9 cellular contexts compared by ENCODE assay signal in the genomic region with DNA sequence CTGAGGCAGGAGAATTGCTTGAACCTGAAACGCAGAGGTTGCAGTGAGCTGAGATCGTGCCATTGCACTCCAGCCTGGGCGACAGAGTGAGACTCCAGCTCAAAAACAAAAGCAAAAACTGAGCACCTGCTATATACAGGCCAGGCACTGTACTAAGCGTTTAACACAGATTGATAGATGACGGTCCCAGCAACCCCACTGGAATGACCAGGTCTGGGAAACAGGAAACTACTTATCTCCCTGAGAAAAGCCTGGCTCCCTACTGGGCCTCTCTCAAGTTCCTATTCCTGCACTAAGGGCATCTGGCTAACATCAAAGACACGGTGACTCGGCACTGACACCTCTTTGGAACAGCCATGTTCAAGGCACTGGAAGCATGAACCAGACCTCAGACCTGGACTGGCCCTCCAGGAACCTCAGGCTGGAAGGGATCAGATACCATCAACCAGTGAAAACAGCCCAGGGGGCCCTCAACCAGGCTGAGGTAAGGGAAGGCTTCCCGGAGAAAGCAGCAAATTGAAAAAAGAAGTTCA. TPM values are rescaled to one million over a fixed set of nuclear protein-coding genes. Genes with fewer than 3 reads are reported as not detected.
DNase-seq lines count a peak whose midpoint lies in the region; ATAC-seq and TF ChIP-seq lines count a peak whose summit lies in the region.
"Had no signal": no experiment of that assay in that cellular context is flagged by ENCODE, and none has a peak within 500 bp of the region (broad histone marks: within the 10 kb centered on the region; RNA-seq: fewer than 3 reads in every experiment).

No MANE protein-coding gene starts in this region.

- H3K9me3 ChIP-seq in CD8-positive, alpha-beta T cell (ENCODE audit: low read length): no peaks in the 10 kb centered on the region
- H3K9me3 ChIP-seq in endodermal cell (ENCODE audit: control insufficient read depth, low read length): peaks cover 6% of the 10 kb centered on the region

- 85 to 86% methylated on average over 7 to 8 of the region's 8 CpGs for WGBS in endodermal cell (ENCODE audit: insufficient coverage in 1 of 2, insufficient read length in 1 of 2), 2 experiments

- H3K4me1 ChIP-seq in CD8-positive, alpha-beta T cell (ENCODE audit: insufficient read depth, low read length): peaks cover 43% of the 10 kb centered on the region
- peaks cover 6% of the 10 kb centered on the region for H3K4me1 ChIP-seq in endodermal cell (ENCODE audit: control insufficient read depth, insufficient read depth, low read length)

- intact Hi-C loops in CD8-positive, alpha-beta T cell (cut with DNase I, micrococcal nuclease): loop anchor here (1.0 to 5.0 kb wide), 5 partner anchors 10 to 407 kb away; a partner anchor contains a TSS

- H3K27ac Mint-ChIP-seq in CD8-positive, alpha-beta T cell: peak overlapping the region; percentile 74
- peak overlapping the region; percentile 94 for H3K27ac Mint-ChIP-seq in endodermal cell

- no peak for TF ChIP-seq POLR2A in NB4 (IDR thresholded peaks at IDR 0.05; ENCODE audit: extremely low read depth, insufficient read length)

- H3K36me3 ChIP-seq in CD8-positive, alpha-beta T cell (ENCODE audit: insufficient read depth, low read length): no peaks in the 10 kb centered on the region
- H3K36me3 ChIP-seq in endodermal cell (ENCODE audit: control insufficient read depth, insufficient read depth, low read length): peaks cover 18% of the 10 kb centered on the region

- no peak for ATAC-seq in CD8-positive, alpha-beta T cell
- ATAC-seq in HG03442 (IDR thresholded peaks at IDR 0.05; ENCODE audit: unreplicated experiment): no peak
- ATAC-seq in GM18873 (IDR thresholded peaks at IDR 0.05; ENCODE audit: low FRiP score, unreplicated experiment): no peak

- H3K9me3 Mint-ChIP-seq in CD8-positive, alpha-beta T cell: no peaks in the 10 kb centered on the region
- peaks cover 2% of the 10 kb centered on the region for H3K9me3 Mint-ChIP-seq in endodermal cell

- CTCF ChIA-PET in CD8-positive, alpha-beta T cell (lab: Charles Lee): interaction anchor here (0.9 to 5.9 kb wide), 3 partner anchors 10 to 442 kb away, joined by 3 to 36 read pairs (median 5); a partner anchor contains a TSS

- peaks cover 50% of the 10 kb centered on the region for H3K4me1 Mint-ChIP-seq in CD8-positive, alpha-beta T cell (ENCODE audit: low read depth)
- H3K4me1 Mint-ChIP-seq in endodermal cell: peaks cover 33% of the 10 kb centered on the region

- POLR2A ChIA-PET in CD8-positive, alpha-beta T cell (lab: Charles Lee): interaction anchor here (1.4 to 3.8 kb wide), 2 partner anchors 8 to 15 kb away, joined by 3 to 10 read pairs; no protein-coding TSS in a partner anchor

- peaks cover 23% of the 10 kb centered on the region for H3K36me3 Mint-ChIP-seq in CD8-positive, alpha-beta T cell
- peaks cover 32% of the 10 kb centered on the region for H3K36me3 Mint-ChIP-seq in endodermal cell (ENCODE audit: low read depth)

- peak overlapping the region; percentile 30 for H3K9ac ChIP-seq in endodermal cell (ENCODE audit: extremely low read depth, low read length, poor library complexity, severe bottlenecking)

- TF ChIP-seq CTCF in CD8-positive, alpha-beta T cell (IDR thresholded peaks at IDR 0.05): no peak
- TF ChIP-seq CTCF in NB4 (IDR thresholded peaks at IDR 0.05; ENCODE audit: low read depth, low read length) (no peak), endodermal cell (conservative IDR thresholded peaks at IDR 0.05) (no peak)

- H3K27ac ChIP-seq in CD8-positive, alpha-beta T cell (ENCODE audit: low read depth, low read length): peak overlapping the region; percentile 26
- no peak overlapping the region for H3K27ac ChIP-seq in endodermal cell (ENCODE audit: low read depth, low read length)

- H3K4me3 ChIP-seq in CD8-positive, alpha-beta T cell (ENCODE audit: low read depth, low read length): no peak overlapping the region
- H3K4me3 ChIP-seq in NB4 (ENCODE audit: low read depth, low read length): peak overlapping the region; percentile 17
- H3K4me3 ChIP-seq in endodermal cell (ENCODE audit: low read length): no peak overlapping the region

- no peaks in the 10 kb centered on the region for H3K27me3 Mint-ChIP-seq in CD8-positive, alpha-beta T cell (ENCODE audit: low read depth)
- no peaks in the 10 kb centered on the region for H3K27me3 Mint-ChIP-seq in endodermal cell (ENCODE audit: insufficient read depth)

- no peak overlapping the region for H3K4me3 Mint-ChIP-seq in CD8-positive, alpha-beta T cell
- no peak overlapping the region for H3K4me3 Mint-ChIP-seq in endodermal cell

- DNase-seq in CD8-positive, alpha-beta T cell: no peak
- peak; percentile 69 for DNase-seq in NB4 (ENCODE audit: low read depth)
- peak; percentile 87 for DNase-seq in endodermal cell
- peak; percentile 44 for DNase-seq in mucosa of gallbladder (ENCODE audit: low spot score)
- DNase-seq in DMS114 treated with DMSO at 0.1 percent for 48 hours (lab: John Stamatoyannopoulos, UW; ENCODE audit: unreplicated experiment): no peak
- no peak for DNase-seq in NCI-H748 treated with DMSO at 0.1 percent for 48 hours (lab: John Stamatoyannopoulos, UW)
- DNase-seq: foreskin melanocyte had no signal

- no peaks in the 10 kb centered on the region for H3K27me3 ChIP-seq in CD8-positive, alpha-beta T cell (ENCODE audit: insufficient read depth, low read length)
- H3K27me3 ChIP-seq in endodermal cell (ENCODE audit: control insufficient read depth, insufficient read depth, low read length, poor library complexity, severe bottlenecking): no peaks in the 10 kb centered on the region

RNA-seq across cellular contexts. Expression of a gene that starts 16.6 kb away (rescaled TPM):
- 10 to 100 TPM; 93.5 to 95.2 TPM for total RNA-seq in CD8-positive, alpha-beta T cell
- total RNA-seq in endodermal cell (10 to 100 TPM; 74.4 to 88.3 TPM), mucosa of gallbladder (129 TPM)
- 33.5 TPM for polyA plus RNA-seq in endodermal cell (2013, experiment 1 of 2)
- polyA plus RNA-seq in endodermal cell (2013, experiment 2 of 2): 27.9 TPM

RNA-seq across cellular contexts. Expression of a gene that starts 58.3 kb away (rescaled TPM):
- total RNA-seq in CD8-positive, alpha-beta T cell: 10 to 100 TPM; 22.1 to 25.1 TPM
- total RNA-seq in endodermal cell (10 to 100 TPM; 32.2 to 33.3 TPM), mucosa of gallbladder (540 TPM)
- 23.2 TPM for polyA plus RNA-seq in endodermal cell (2013, experiment 1 of 2)
- 21.0 TPM for polyA plus RNA-seq in endodermal cell (2013, experiment 2 of 2)

Comparison
In these comparisons a context has a peak if more than half of its experiments do, and no peak if none do; other contexts are left out.
1. DNase-seq: peak in NB4 (single experiment), endodermal cell (single experiment) and mucosa of gallbladder (single experiment); none in CD8-positive, alpha-beta T cell (0 of 7), DMS114 treated with DMSO at 0.1 percent for 48 hours (single experiment) and NCI-H748 treated with DMSO at 0.1 percent for 48 hours (single experiment).
2. RNA of a gene that starts 58.3 kb away (total RNA-seq): 540 TPM in mucosa of gallbladder (single experiment); 32.2 to 33.3 TPM in endodermal cell and 22.1 to 25.1 TPM in CD8-positive, alpha-beta T cell; every median in the first group is over 10 times any median in the second.